Comparison of ENCODE assay signal across 36 cellular contexts in genomic region chr4:141697116-141697515, GRCh38.
"Had no signal": no experiment of that assay in that cellular context is flagged by ENCODE, and none has a peak within 500 bp of the region (broad histone marks: within the 10 kb centered on the region; RNA-seq: fewer than 3 reads in every experiment).

No MANE protein-coding gene starts in this region.

- H3K27ac Mint-ChIP-seq: activated B cell treated with CpG ODN at 0.5 μM for 24 hours; activated CD4-positive, alpha-beta memory T cell treated with anti-CD3 and anti-CD28 coated beads for 36 hours; activated CD4-positive, alpha-beta T cell treated with anti-CD3 and anti-CD28 coated beads, Interleukin-2, amount 10 ng/mL, durations not matched to agents 24 days and 14 days; activated CD8-positive, alpha-beta T cell treated with anti-CD3 and anti-CD28 coated beads for 36 hours; activated naive CD4-positive, alpha-beta T cell treated with anti-CD3 and anti-CD28 coated beads for 36 hours; activated naive CD4-positive, alpha-beta T cell treated with anti-CD3 and anti-CD28 coated beads, Interleukin-2, amount 50 U/mL, for 72 hours; activated naive CD8-positive, alpha-beta T cell treated with anti-CD3 and anti-CD28 coated beads for 36 hours; activated T-cell treated with anti-CD3 and anti-CD28 coated beads, Interleukin-2, amount 50 U/mL, for 72 hours; activated T-helper 1 cell treated with anti-CD3 and anti-CD28 coated beads, Interleukin-12 subunit alpha, Interleukin-12 subunit beta, Interleukin-2, Interleukin-4 antibody, amounts not matched to agents 30 ng/mL and 10 ng/mL and 1 ng/mL, durations not matched to agents 14 hours and 24 hours and 36 hours; activated T-helper 17 cell treated with anti-CD3 and anti-CD28 coated beads, Interleukin-2, amount 50 U/mL, for 72 hours; T-helper 1 cell treated with Interleukin-12 subunit alpha and Interleukin-12 subunit beta and Interleukin-4 antibody, amounts not matched to agents 30 μg/mL and 1 μg/mL, for 36 hours; T-helper 2 cell treated with Interferon-gamma antibody and Interleukin-4, amounts not matched to agents 5 μg/mL and 100 μg/mL, for 36 hours had no signal

- H3K4me1 ChIP-seq: ascending aorta, body of pancreas, breast epithelium had no signal

- H3K27me3 Mint-ChIP-seq: activated B cell treated with CpG ODN at 0.5 μM for 24 hours; activated CD4-positive, alpha-beta memory T cell treated with anti-CD3 and anti-CD28 coated beads for 36 hours; activated naive CD8-positive, alpha-beta T cell treated with anti-CD3 and anti-CD28 coated beads for 36 hours; activated T-helper 17 cell treated with anti-CD3 and anti-CD28 coated beads, Interleukin-2, amount 50 U/mL, for 72 hours had no signal

- DNase-seq: activated B cell treated with CpG ODN at 0.5 μM for 24 hours; activated CD4-positive, alpha-beta memory T cell treated with anti-CD3 and anti-CD28 coated beads for 36 hours; activated CD4-positive, alpha-beta T cell treated with anti-CD3 and anti-CD28 coated beads for 4 hours; activated CD4-positive, alpha-beta T cell treated with anti-CD3 and anti-CD28 coated beads, Interleukin-2, amount 10 ng/mL, durations not matched to agents 24 days and 14 days; activated CD4-positive, alpha-beta T cell treated with anti-CD3 and anti-CD28 coated beads, Interleukin-2, amount 50 U/mL, for 1 hour; activated CD4-positive, alpha-beta T cell treated with anti-CD3 and anti-CD28 coated beads, Interleukin-2, amount 50 U/mL, for 4 hours; activated CD4-positive, CD25-positive, alpha-beta regulatory T cell treated with anti-CD3 and anti-CD28 coated beads, Interleukin-2, amount 50 U/mL, for 72 hours; activated CD8-positive, alpha-beta memory T cell treated with anti-CD3 and anti-CD28 coated beads, Interleukin-2, amount 50 U/mL, for 4 hours; activated CD8-positive, alpha-beta T cell treated with anti-CD3 and anti-CD28 coated beads for 36 hours; activated effector memory CD4-positive, alpha-beta T cell treated with anti-CD3 and anti-CD28 coated beads, Interleukin-2, amount 50 U/mL, for 16 hours; activated gamma-delta T cell treated with Interleukin-2 at 50 U/mL for 16 hours; activated naive CD4-positive, alpha-beta T cell; activated naive CD4-positive, alpha-beta T cell treated with anti-CD3 and anti-CD28 coated beads for 36 hours; activated naive CD4-positive, alpha-beta T cell treated with anti-CD3 and anti-CD28 coated beads, Interleukin-2, amount 50 U/mL, for 16 hours; activated naive CD8-positive, alpha-beta T cell treated with anti-CD3 and anti-CD28 coated beads for 36 hours; activated T-cell treated with anti-CD3 and anti-CD28 coated beads for 4 hours; activated T-cell treated with anti-CD3 and anti-CD28 coated beads, Interleukin-2, amount 50 U/mL, for 1 hour; activated T-cell treated with anti-CD3 and anti-CD28 coated beads, Interleukin-2, amount 50 U/mL, for 4 hours; activated T-cell treated with anti-CD3 and anti-CD28 coated beads, Interleukin-2, amount 50 U/mL, for 72 hours; amygdala; anterior cingulate cortex; body of pancreas; brain microvascular endothelial cell; central memory CD4-positive, alpha-beta T cell; T-helper 1 cell; T-helper 2 cell; T-helper 9 cell had no signal

- H3K27me3 ChIP-seq: ascending aorta, body of pancreas, brain microvascular endothelial cell, breast epithelium had no signal

- H3K9me3 Mint-ChIP-seq: activated CD4-positive, alpha-beta memory T cell treated with anti-CD3 and anti-CD28 coated beads for 36 hours; activated CD4-positive, alpha-beta T cell treated with anti-CD3 and anti-CD28 coated beads, Interleukin-2, amount 10 ng/mL, durations not matched to agents 24 days and 14 days; activated CD8-positive, alpha-beta T cell treated with anti-CD3 and anti-CD28 coated beads for 36 hours; activated naive CD4-positive, alpha-beta T cell treated with anti-CD3 and anti-CD28 coated beads for 36 hours; activated naive CD4-positive, alpha-beta T cell treated with anti-CD3 and anti-CD28 coated beads, Interleukin-2, amount 50 U/mL, for 72 hours; activated naive CD8-positive, alpha-beta T cell treated with anti-CD3 and anti-CD28 coated beads for 36 hours; activated T-cell treated with anti-CD3 and anti-CD28 coated beads, Interleukin-2, amount 50 U/mL, for 4 hours; activated T-cell treated with anti-CD3 and anti-CD28 coated beads, Interleukin-2, amount 50 U/mL, for 72 hours; activated T-helper 1 cell treated with anti-CD3 and anti-CD28 coated beads, Interleukin-12 subunit alpha, Interleukin-12 subunit beta, Interleukin-2, Interleukin-4 antibody, amounts not matched to agents 30 ng/mL and 10 ng/mL and 1 ng/mL, durations not matched to agents 14 hours and 24 hours and 36 hours; activated T-helper 17 cell treated with anti-CD3 and anti-CD28 coated beads, Interleukin-2, amount 50 U/mL, for 72 hours; T-helper 1 cell treated with Interleukin-12 subunit alpha and Interleukin-12 subunit beta and Interleukin-4 antibody, amounts not matched to agents 30 μg/mL and 1 μg/mL, for 36 hours; T-helper 2 cell treated with Interferon-gamma antibody and Interleukin-4, amounts not matched to agents 5 μg/mL and 100 μg/mL, for 36 hours had no signal

- H3K9me3 ChIP-seq: ascending aorta, body of pancreas, breast epithelium had no signal

- H3K4me3 Mint-ChIP-seq: activated B cell treated with CpG ODN at 0.5 μM for 24 hours; activated CD4-positive, alpha-beta memory T cell treated with anti-CD3 and anti-CD28 coated beads for 36 hours; activated CD4-positive, alpha-beta T cell treated with anti-CD3 and anti-CD28 coated beads, Interleukin-2, amount 10 ng/mL, durations not matched to agents 24 days and 14 days; activated CD8-positive, alpha-beta T cell treated with anti-CD3 and anti-CD28 coated beads for 36 hours; activated naive CD4-positive, alpha-beta T cell treated with anti-CD3 and anti-CD28 coated beads for 36 hours; activated naive CD8-positive, alpha-beta T cell treated with anti-CD3 and anti-CD28 coated beads for 36 hours; activated T-cell treated with anti-CD3 and anti-CD28 coated beads, Interleukin-2, amount 50 U/mL, for 4 hours; activated T-cell treated with anti-CD3 and anti-CD28 coated beads, Interleukin-2, amount 50 U/mL, for 72 hours; activated T-helper 1 cell treated with anti-CD3 and anti-CD28 coated beads, Interleukin-12 subunit alpha, Interleukin-12 subunit beta, Interleukin-2, Interleukin-4 antibody, amounts not matched to agents 30 ng/mL and 10 ng/mL and 1 ng/mL, durations not matched to agents 14 hours and 24 hours and 36 hours; activated T-helper 17 cell treated with anti-CD3 and anti-CD28 coated beads, Interleukin-2, amount 50 U/mL, for 72 hours; T-helper 1 cell treated with Interleukin-12 subunit alpha and Interleukin-12 subunit beta and Interleukin-4 antibody, amounts not matched to agents 30 μg/mL and 1 μg/mL, for 36 hours; T-helper 2 cell treated with Interferon-gamma antibody and Interleukin-4, amounts not matched to agents 5 μg/mL and 100 μg/mL, for 36 hours had no signal

- H3K4me1 Mint-ChIP-seq: activated B cell treated with CpG ODN at 0.5 μM for 24 hours; activated CD4-positive, alpha-beta T cell treated with anti-CD3 and anti-CD28 coated beads, Interleukin-2, amount 10 ng/mL, durations not matched to agents 24 days and 14 days; activated naive CD8-positive, alpha-beta T cell treated with anti-CD3 and anti-CD28 coated beads for 36 hours had no signal

- FAIRE-seq: TTC549 had no signal

- H3K36me3 ChIP-seq: ascending aorta, brain microvascular endothelial cell, breast epithelium had no signal

- H3K4me3 ChIP-seq: ascending aorta, body of pancreas, breast epithelium had no signal

- ATAC-seq: activated CD8-positive, alpha-beta T cell treated with anti-CD3 and anti-CD28 coated beads for 36 hours; activated naive CD4-positive, alpha-beta T cell treated with anti-CD3 and anti-CD28 coated beads, Interleukin-2, amount 50 U/mL, for 72 hours; activated T-cell treated with anti-CD3 and anti-CD28 coated beads, Interleukin-2, amount 50 U/mL, for 4 hours; activated T-cell treated with anti-CD3 and anti-CD28 coated beads, Interleukin-2, amount 50 U/mL, for 72 hours; activated T-helper 17 cell treated with anti-CD3 and anti-CD28 coated beads, Interleukin-2, amount 50 U/mL, for 72 hours; body of pancreas had no signal

- H3K36me3 Mint-ChIP-seq: activated naive CD4-positive, alpha-beta T cell treated with anti-CD3 and anti-CD28 coated beads, Interleukin-2, amount 50 U/mL, for 72 hours; activated naive CD8-positive, alpha-beta T cell treated with anti-CD3 and anti-CD28 coated beads for 36 hours had no signal

- H3K27ac ChIP-seq: ascending aorta, body of pancreas, brain microvascular endothelial cell, breast epithelium, VCaP had no signal
